In the genomic region with DNA sequence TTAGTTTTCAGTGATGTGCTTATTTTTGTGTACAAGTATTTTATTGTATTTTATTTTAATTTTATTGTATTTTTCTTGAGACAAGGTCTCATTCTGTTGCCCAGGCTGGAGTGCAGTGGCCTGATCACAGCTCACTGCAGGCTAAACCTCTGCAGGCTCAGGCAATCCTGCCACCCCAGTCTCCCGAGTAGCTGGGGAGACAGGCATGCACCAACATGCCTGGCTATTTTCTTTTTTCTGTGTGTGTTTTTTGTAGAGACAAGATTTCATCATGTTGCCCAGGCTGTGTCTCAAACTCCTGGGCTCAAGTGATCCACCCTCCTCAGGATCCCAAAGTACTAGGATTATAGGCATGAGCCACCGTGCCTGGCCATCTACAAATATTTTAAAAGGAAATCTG, we compare ENCODE assay signal across 18 cellular contexts.
"Had no signal": no experiment of that assay in that cellular context is flagged by ENCODE, and none has a peak within 500 bp of the region (broad histone marks: within the 10 kb centered on the region; RNA-seq: fewer than 3 reads in every experiment).

No MANE protein-coding gene starts in this region.

- H3K9me3 ChIP-seq: testis had no signal

- DNase-seq: activated CD4-positive, alpha-beta T cell treated with anti-CD3 and anti-CD28 coated beads for 48 hours; activated CD8-positive, alpha-beta memory T cell treated with anti-CD3 and anti-CD28 coated beads, Interleukin-2, amount 50 U/mL, for 4 hours; activated CD8-positive, alpha-beta T cell treated with anti-CD3 and anti-CD28 coated beads for 36 hours; activated effector memory CD4-positive, alpha-beta T cell treated with anti-CD3 and anti-CD28 coated beads, Interleukin-2, amount 50 U/mL, for 16 hours; activated T-cell treated with anti-CD3 and anti-CD28 coated beads, Interleukin-2, amount 50 U/mL, for 48 hours; cerebellar nuclear complex; effector CD8-positive, alpha-beta T cell; foreskin melanocyte; nephron progenitor cell; spleen; testis; upper lobe of left lung had no signal

- ATAC-seq: activated CD8-positive, alpha-beta T cell treated with anti-CD3 and anti-CD28 coated beads for 36 hours; activated naive CD4-positive, alpha-beta T cell treated with anti-CD3 and anti-CD28 coated beads, Interleukin-2, amount 50 U/mL, for 72 hours; sciatic nerve had no signal

- H3K4me3 ChIP-seq: spleen, testis, upper lobe of left lung had no signal

- H3K27ac Mint-ChIP-seq: activated CD8-positive, alpha-beta T cell treated with anti-CD3 and anti-CD28 coated beads for 36 hours; activated naive CD4-positive, alpha-beta T cell treated with anti-CD3 and anti-CD28 coated beads, Interleukin-2, amount 50 U/mL, for 72 hours; mesothelial cell of epicardium; nephron progenitor cell; stimulated activated naive CD8-positive, alpha-beta T cell treated with anti-CD3 and anti-CD28 coated beads, Interleukin-15, Interleukin-2, amounts not matched to agents 100 ng/mL and 50 ng/mL, for 24 hours; T-helper 1 cell treated with Interleukin-12 subunit alpha and Interleukin-12 subunit beta and Interleukin-4 antibody, amounts not matched to agents 30 μg/mL and 1 μg/mL, for 36 hours had no signal

- H3K4me1 Mint-ChIP-seq: nephron progenitor cell had no signal

- H3K4me3 Mint-ChIP-seq: activated CD8-positive, alpha-beta T cell treated with anti-CD3 and anti-CD28 coated beads for 36 hours; brain; mesothelial cell of epicardium; nephron progenitor cell; stimulated activated naive CD8-positive, alpha-beta T cell treated with anti-CD3 and anti-CD28 coated beads, Interleukin-15, Interleukin-2, amounts not matched to agents 100 ng/mL and 50 ng/mL, for 24 hours; T-helper 1 cell treated with Interleukin-12 subunit alpha and Interleukin-12 subunit beta and Interleukin-4 antibody, amounts not matched to agents 30 μg/mL and 1 μg/mL, for 36 hours had no signal

- H3K36me3 Mint-ChIP-seq: activated naive CD4-positive, alpha-beta T cell treated with anti-CD3 and anti-CD28 coated beads, Interleukin-2, amount 50 U/mL, for 72 hours; brain; mesothelial cell of epicardium had no signal

- H3K27me3 Mint-ChIP-seq: activated CD8-positive, alpha-beta T cell treated with anti-CD3 and anti-CD28 coated beads for 36 hours; brain; stimulated activated naive CD8-positive, alpha-beta T cell treated with anti-CD3 and anti-CD28 coated beads, Interleukin-15, Interleukin-2, amounts not matched to agents 100 ng/mL and 50 ng/mL, for 24 hours had no signal
